In the genomic region with DNA sequence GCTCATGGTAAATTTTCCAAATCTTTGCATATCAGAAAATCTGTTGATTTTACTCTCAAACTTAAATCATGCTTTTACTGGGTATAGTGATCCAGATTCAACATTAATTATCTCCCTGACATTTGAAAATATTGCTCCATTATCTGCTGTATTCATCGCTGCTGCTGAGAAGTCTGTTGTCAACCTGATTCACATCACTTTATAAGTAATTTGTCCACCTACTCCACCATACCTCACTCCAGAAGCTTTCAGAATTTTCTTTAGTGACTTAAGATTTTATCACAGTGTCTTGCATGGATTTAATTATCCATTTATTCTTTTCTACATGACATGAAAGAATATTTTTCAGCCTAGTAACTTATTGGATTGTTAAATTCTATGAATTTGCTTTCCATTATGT, we compare ENCODE assay signal across 34 cellular contexts.
"Had no signal": no experiment of that assay in that cellular context is flagged by ENCODE, and none has a peak within 500 bp of the region (broad histone marks: within the 10 kb centered on the region; RNA-seq: fewer than 3 reads in every experiment).

No MANE protein-coding gene starts in this region.

- H3K36me3 ChIP-seq: MG63 had no signal

- H3K9me3 ChIP-seq: MG63 had no signal

- H3K4me3 ChIP-seq: MG63 had no signal

- H3K4me2 ChIP-seq: KMS-11 had no signal

- H3K27me3 ChIP-seq: MG63 had no signal

- DNase-seq: Karpas-422, Kasumi-1, MG63, MM.1S, MV-4-11, NCI-H1048, NCI-H1092, NCI-H1092 treated with DMSO at 0.1 percent for 48 hours, NCI-H1105, NCI-H1105 treated with DMSO at 0.1 percent for 48 hours, NCI-H1417, NCI-H1417 treated with DMSO at 0.1 percent for 48 hours, NCI-H1436, NCI-H1436 treated with DMSO at 0.1 percent for 48 hours, NCI-H146, NCI-H1694, NCI-H1694 treated with DMSO at 0.1 percent for 48 hours, NCI-H187, NCI-H187 treated with DMSO at 0.1 percent for 48 hours, NCI-H1930, NCI-H2029, NCI-H2029 treated with DMSO at 0.1 percent for 48 hours, NCI-H2081, NCI-H2081 treated with DMSO at 0.1 percent for 48 hours, NCI-H2107, NCI-H2171, NCI-H2171 treated with DMSO at 0.1 percent for 48 hours, NCI-H2227 treated with DMSO at 0.1 percent for 48 hours, NCI-H226, NCI-H345, NCI-H446, NCI-H446 treated with DMSO at 0.1 percent for 48 hours, NCI-H510A had no signal

- H3K9ac ChIP-seq: KMS-11 had no signal

- H3K27ac ChIP-seq: KMS-11 had no signal
